21 cellular contexts compared by ENCODE assay signal in genomic region chr15:29125382-29126207, GRCh38.
A peak's percentile ranks its signal among the peaks of the same experiment; 100 is the strongest.
DNase-seq lines count a peak whose midpoint lies in the region; ATAC-seq and TF ChIP-seq lines count a peak whose summit lies in the region.
"Had no signal": no experiment of that assay in that cellular context is flagged by ENCODE, and none has a peak within 500 bp of the region (broad histone marks: within the 10 kb centered on the region; RNA-seq: fewer than 3 reads in every experiment).

No MANE protein-coding gene starts in this region.

- H3K4me3 Mint-ChIP-seq in CD14-positive monocyte (no peak overlapping the region), chondrocyte (ENCODE audit: unreplicated experiment) (no peak overlapping the region), neural crest cell (no peak overlapping the region)
- no peak overlapping the region for H3K4me3 Mint-ChIP-seq in activated naive CD4-positive, alpha-beta T cell treated with anti-CD3 and anti-CD28 coated beads for 36 hours
- H3K4me3 Mint-ChIP-seq: CD4-positive, alpha-beta memory T cell had no signal

- DNase-seq in BE2C, result peak; percentile 2
- peak; percentile 26 for DNase-seq in CD14-positive monocyte (ENCODE audit: low spot score)
- DNase-seq in chondrocyte (ENCODE audit: low spot score), result peak; percentile 84
- DNase-seq in neural crest cell (ENCODE audit: low read depth, low spot score), result no peak
- DNase-seq in activated naive CD4-positive, alpha-beta T cell treated with anti-CD3 and anti-CD28 coated beads for 36 hours, result no peak
- DNase-seq: Caco-2; CD4-positive, alpha-beta memory T cell; DMS 273 treated with DMSO at 0.1 percent for 48 hours; DMS79 treated with DMSO at 0.1 percent for 48 hours; Kasumi-1; NCI-H1048; NCI-H1417 treated with DMSO at 0.1 percent for 48 hours; NCI-H187; NCI-H446 treated with DMSO at 0.1 percent for 48 hours; OCI-M1; SHP77 treated with DMSO at 0.1 percent for 48 hours had no signal

- TF ChIP-seq CTCF in BE2C (IDR thresholded peaks at IDR 0.05; ENCODE audit: low read depth, low read length) (0 out of 2 replicates have a peak, but pooled peaks have one; percentile 1), CD14-positive monocyte (IDR thresholded peaks at IDR 0.05) (no peak), chondrocyte (IDR thresholded peaks at IDR 0.05) (no peak), neural crest cell (conservative IDR thresholded peaks at IDR 0.05) (no peak)

- no peak overlapping the region for H3K27ac Mint-ChIP-seq in CD14-positive monocyte
- H3K27ac Mint-ChIP-seq in chondrocyte (ENCODE audit: unreplicated experiment), result no peak overlapping the region
- peak overlapping the region; percentile 50 for H3K27ac Mint-ChIP-seq in neural crest cell (ENCODE audit: unreplicated experiment)
- no peak overlapping the region for H3K27ac Mint-ChIP-seq in activated naive CD4-positive, alpha-beta T cell treated with anti-CD3 and anti-CD28 coated beads for 36 hours

- no peaks in the 10 kb centered on the region for H3K27me3 ChIP-seq in BE2C
- H3K27me3 ChIP-seq: BLaER1 had no signal

- no peaks in the 10 kb centered on the region for H3K9me3 ChIP-seq in BE2C
- H3K9me3 ChIP-seq: BLaER1, Caco-2 had no signal

- peaks cover 8% of the 10 kb centered on the region for H3K4me1 ChIP-seq in BE2C
- H3K4me1 ChIP-seq: Caco-2 had no signal

- H3K27me3 Mint-ChIP-seq in CD14-positive monocyte (ENCODE audit: low read depth in 3 of 3), result peaks cover 0 to 5% (median 2%) of the 10 kb centered on the region in 3 donors
- peaks cover 8% of the 10 kb centered on the region for H3K27me3 Mint-ChIP-seq in chondrocyte (ENCODE audit: low read depth)
- peaks cover 6% of the 10 kb centered on the region for H3K27me3 Mint-ChIP-seq in neural crest cell (ENCODE audit: low read depth)
- no peaks in the 10 kb centered on the region for H3K27me3 Mint-ChIP-seq in activated naive CD4-positive, alpha-beta T cell treated with anti-CD3 and anti-CD28 coated beads for 36 hours (ENCODE audit: low read depth)

- no peaks in the 10 kb centered on the region for H3K36me3 ChIP-seq in BE2C
- H3K36me3 ChIP-seq: BLaER1 had no signal

- CTCF ChIA-PET in activated naive CD4-positive, alpha-beta T cell treated with anti-CD3 and anti-CD28 coated beads for 36 hours (lab: Charles Lee), result interaction anchor here (0.5 to 1.2 kb wide), 2 partner anchors 10 to 319 kb away, joined by 3 to 4 read pairs; no protein-coding TSS in a partner anchor

- intact Hi-C loops in CD14-positive monocyte (cut with micrococcal nuclease), result no loop called here
- intact Hi-C loops in activated naive CD4-positive, alpha-beta T cell treated with anti-CD3 and anti-CD28 coated beads for 36 hours (cut with micrococcal nuclease), result no loop called here

- no peak overlapping the region for H3K4me3 ChIP-seq in BE2C (ENCODE audit: low read depth, low read length)
- H3K4me3 ChIP-seq: BLaER1, GM12878, SK-N-MC had no signal

- H3K36me3 Mint-ChIP-seq in CD14-positive monocyte (no peaks in the 10 kb centered on the region), chondrocyte (ENCODE audit: low read depth) (peaks cover 2% of the 10 kb centered on the region), neural crest cell (ENCODE audit: low read depth) (no peaks in the 10 kb centered on the region)
- H3K36me3 Mint-ChIP-seq in activated naive CD4-positive, alpha-beta T cell treated with anti-CD3 and anti-CD28 coated beads for 36 hours (ENCODE audit: low read depth), result no peaks in the 10 kb centered on the region
- H3K36me3 Mint-ChIP-seq: CD4-positive, alpha-beta memory T cell had no signal

- no peaks in the 10 kb centered on the region for H3K4me1 Mint-ChIP-seq in CD14-positive monocyte
- H3K4me1 Mint-ChIP-seq in chondrocyte (ENCODE audit: low read depth), result peaks cover 9% of the 10 kb centered on the region
- peaks cover 29% of the 10 kb centered on the region for H3K4me1 Mint-ChIP-seq in neural crest cell
- H3K4me1 Mint-ChIP-seq in activated naive CD4-positive, alpha-beta T cell treated with anti-CD3 and anti-CD28 coated beads for 36 hours (ENCODE audit: low read depth), result no peaks in the 10 kb centered on the region

- ATAC-seq in GM21515 (IDR thresholded peaks at IDR 0.05; ENCODE audit: unreplicated experiment), result no peak
- no peak for ATAC-seq in HG02571 (IDR thresholded peaks at IDR 0.05; ENCODE audit: unreplicated experiment)
- ATAC-seq: GM12878 had no signal

- H3K9me3 Mint-ChIP-seq in CD14-positive monocyte (no peaks in the 10 kb centered on the region), chondrocyte (ENCODE audit: low read depth) (no peaks in the 10 kb centered on the region), neural crest cell (no peaks in the 10 kb centered on the region)
- H3K9me3 Mint-ChIP-seq in activated naive CD4-positive, alpha-beta T cell treated with anti-CD3 and anti-CD28 coated beads for 36 hours, result no peaks in the 10 kb centered on the region
- H3K9me3 Mint-ChIP-seq: CD4-positive, alpha-beta memory T cell had no signal

Comparison
In these comparisons a context has a peak if more than half of its experiments do, and no peak if none do; other contexts are left out.
1. DNase-seq: peak in BE2C (single experiment), CD14-positive monocyte (single experiment) and chondrocyte (single experiment); none in neural crest cell (single experiment) and activated naive CD4-positive, alpha-beta T cell treated with anti-CD3 and anti-CD28 coated beads for 36 hours (single experiment).